8 cellular contexts compared by ENCODE assay signal in the genomic region with DNA sequence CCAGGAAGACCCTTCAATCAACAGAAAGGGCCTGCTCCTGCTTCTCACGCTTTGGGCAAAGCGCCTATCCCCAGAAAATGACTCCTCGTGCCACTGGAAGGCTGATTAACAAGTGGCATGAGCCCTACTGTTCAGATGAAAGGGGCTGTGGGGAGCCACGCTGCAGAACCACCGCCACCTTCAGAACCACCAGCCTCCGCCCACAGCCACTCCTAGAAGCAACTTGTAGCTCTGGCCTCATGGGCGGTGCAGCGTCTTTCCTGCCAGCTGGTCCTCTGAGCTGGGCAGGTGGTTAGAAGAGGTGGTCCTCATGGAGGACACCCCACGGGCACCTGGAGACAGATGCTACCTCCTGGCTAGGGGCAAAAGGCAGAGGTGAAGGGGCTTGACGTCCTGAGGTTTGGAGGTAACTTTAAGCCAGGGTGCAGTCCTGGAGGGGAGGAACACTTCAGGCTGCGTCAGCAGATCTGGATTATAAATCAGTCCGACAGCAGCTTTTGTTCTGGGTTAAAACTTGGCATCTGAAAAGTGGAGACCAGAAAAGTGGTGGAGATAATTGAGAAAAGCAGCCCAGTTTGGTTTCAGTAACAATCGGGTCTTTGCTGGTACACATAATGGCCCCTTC. TPM values are rescaled to one million over a fixed set of nuclear protein-coding genes. Genes with fewer than 3 reads are reported as not detected.
DNase-seq lines count a peak whose midpoint lies in the region; ATAC-seq and TF ChIP-seq lines count a peak whose summit lies in the region.

No MANE protein-coding gene starts in this region.

- POLR2A ChIA-PET in RWPE1 (lab: Yijun Ruan, JAX; ENCODE audit: low non-redundant PET) = no interaction called here

- TF ChIP-seq CTCF in GM12875 (IDR thresholded peaks at IDR 0.05; ENCODE audit: borderline replicate concordance, insufficient read depth, low read depth, low read length) (no peak), RWPE1 (conservative IDR thresholded peaks at IDR 0.05; ENCODE audit: low read depth) (no peak), spleen (IDR thresholded peaks at IDR 0.05 in 8 of 11, conservative IDR thresholded peaks at IDR 0.05 in 3 of 11) (no peak)

- H3K9ac ChIP-seq in iPS-20b (ENCODE audit: low read depth, low read length) = peak overlapping the region; percentile 98; the same call in 1 of the 2 replicates

- H3K9me3 ChIP-seq in iPS-20b (ENCODE audit: insufficient read depth, low read depth, low read length) = no peaks in the 10 kb centered on the region
- no peaks in the 10 kb centered on the region for H3K9me3 ChIP-seq in spleen

- H3K4me1 ChIP-seq in iPS-20b (ENCODE audit: insufficient read depth, low read length) (peaks cover 19% of the 10 kb centered on the region), spleen (peaks cover 19 to 100% (median 84%) of the 10 kb centered on the region in 6 donors)

- peaks cover 10% of the 10 kb centered on the region for H3K27me3 ChIP-seq in iPS-20b (ENCODE audit: insufficient read depth, low read length)
- H3K27me3 ChIP-seq in spleen (replicated peaks in 1 of 7) = peaks cover 0 to 64% (median 17%) of the 10 kb centered on the region in 7 donors

- intact Hi-C loops in spleen (cut with DNase I; ENCODE audit: low total_unique reads) = no loop called here

- no peak for TF ChIP-seq POLR2A in spleen (IDR thresholded peaks at IDR 0.05)

- WGBS in spleen, 5 donors = 6 to 11% (median 8%) methylated on average over 13 of the region's 13 CpGs

- H3K4me3 ChIP-seq in GM12875 (ENCODE audit: low read depth, low read length) (peak overlapping the region; percentile 84), iPS-20b (ENCODE audit: low read length) (peak overlapping the region; percentile 90), spleen (peak overlapping the region; percentile 55 to 94 (median 83))

- CTCF ChIA-PET in RWPE1 (lab: Yijun Ruan, JAX) = interaction anchor here (0.6 to 2.0 kb wide), 2 partner anchors 80 to 90 kb away, joined by 4 to 10 read pairs; no protein-coding TSS in a partner anchor

- no peak for ATAC-seq in GM18868 (IDR thresholded peaks at IDR 0.05; ENCODE audit: unreplicated experiment)
- ATAC-seq in HG03354 (IDR thresholded peaks at IDR 0.05; ENCODE audit: poor library complexity, severe bottlenecking, unreplicated experiment) = no peak

- H3K27ac ChIP-seq in RWPE1 = peak overlapping the region; percentile 89
- peak overlapping the region; percentile 95 for H3K27ac ChIP-seq in angular gyrus (ENCODE audit: low read depth, low read length)
- no peak overlapping the region for H3K27ac ChIP-seq in iPS-20b (ENCODE audit: low read length)
- peak overlapping the region; percentile 89 to 98 (median 95) for H3K27ac ChIP-seq in spleen

- H3K36me3 ChIP-seq in iPS-20b (ENCODE audit: insufficient read depth, low read depth, low read length) (peaks cover 20% of the 10 kb centered on the region), spleen (peaks cover 0 to 20% (median 6%) of the 10 kb centered on the region in 6 donors)

- DNase-seq in RWPE1 (ENCODE audit: low spot score) = no peak
- DNase-seq in spleen = peak; percentile 88
- DNase-seq in NAMALWA (ENCODE audit: low spot score) = no peak

RNA-seq across cellular contexts. Expression of a gene that starts 0.9 kb away (rescaled TPM):
- 100 to 1,000 TPM in 2 of 7 donors, 10 to 100 TPM in 5; 59.7 to 205 (median 70.3) TPM for total RNA-seq in spleen
- 10 to 100 TPM in 2 of 3 donors, 1 to 10 TPM in 1; 6.1 to 37.2 (median 16.5) TPM for polyA plus RNA-seq in spleen

RNA-seq across cellular contexts. Expression of a gene that starts 12.9 kb away (rescaled TPM):
- 10 to 100 TPM; 13.6 to 32.2 (median 22.5) TPM for total RNA-seq in spleen
- polyA plus RNA-seq in spleen = 10 to 100 TPM; 13.7 to 17.7 (median 15.8) TPM

RNA-seq across cellular contexts. Expression of a gene that starts 26.9 kb away (rescaled TPM):
- 10 to 100 TPM in 3 of 7 donors, 1 to 10 TPM in 4; 4.6 to 19.8 (median 9.3) TPM for total RNA-seq in spleen
- polyA plus RNA-seq in spleen = 1 to 10 TPM; 2.4 to 4.9 (median 3.9) TPM

RNA-seq across cellular contexts. Expression of a gene that starts 54.7 kb away (rescaled TPM):
- 10 to 100 TPM; 20.7 to 37.8 (median 25.6) TPM for total RNA-seq in spleen
- 1 to 10 TPM; 3.7 to 7.8 (median 3.7) TPM for polyA plus RNA-seq in spleen
